ENCODE assay signal across 1 cellular context in genomic region chr22:41863472-41863871, GRCh38.
TF ChIP-seq lines count a peak whose summit lies in the region.

No MANE protein-coding gene starts in this region.

TF ChIP-seq in WTC11, 78 proteins besides CTCF, POLR2A, EP300 and RAD21 (continued from another document):
- no peak for TF ChIP-seq AFF4 (CRISPR knock-in tag; IDR thresholded peaks at IDR 0.05; ENCODE audit: borderline replicate concordance)
- no peak for TF ChIP-seq FOXK1 (CRISPR knock-in tag; IDR thresholded peaks at IDR 0.05)
- TF ChIP-seq HMGA2 (CRISPR knock-in tag; IDR thresholded peaks at IDR 0.05), result no peak
- TF ChIP-seq ZNF396 (CRISPR knock-in tag; IDR thresholded peaks at IDR 0.05; ENCODE audit: borderline replicate concordance), result no peak
- no peak for TF ChIP-seq ATF2 (CRISPR knock-in tag; IDR thresholded peaks at IDR 0.05; ENCODE audit: borderline replicate concordance, low read depth)
- no peak for TF ChIP-seq TEAD4 (CRISPR knock-in tag; IDR thresholded peaks at IDR 0.05)
- TF ChIP-seq EMX1 (CRISPR knock-in tag; IDR thresholded peaks at IDR 0.05), result no peak
- no peak for TF ChIP-seq PREB (CRISPR knock-in tag; IDR thresholded peaks at IDR 0.05; ENCODE audit: borderline replicate concordance)
